9 cellular contexts compared by ENCODE assay signal in genomic region chr2:236503100-236503499, GRCh38.
A peak's percentile ranks its signal among the peaks of the same experiment; 100 is the strongest.
DNase-seq lines count a peak whose midpoint lies in the region; ATAC-seq and TF ChIP-seq lines count a peak whose summit lies in the region.
"Had no signal": no experiment of that assay in that cellular context is flagged by ENCODE, and none has a peak within 500 bp of the region (broad histone marks: within the 10 kb centered on the region; RNA-seq: fewer than 3 reads in every experiment).

No MANE protein-coding gene starts in this region.

- peaks cover 3 to 6% of the 10 kb centered on the region in 2 donors for H3K4me1 Mint-ChIP-seq in effector memory CD8-positive, alpha-beta T cell (ENCODE audit: low read depth in 2 of 2)

- TF ChIP-seq CTCF in osteoblast (IDR thresholded peaks at IDR 0.05; ENCODE audit: extremely low read depth, low read depth, low read length) = peak; percentile 35

- H3K9me3 ChIP-seq in Karpas-422 (ENCODE audit: low read length) (no peaks in the 10 kb centered on the region), osteoblast (ENCODE audit: low read depth, low read length) (no peaks in the 10 kb centered on the region)

- H3K4me1 ChIP-seq in Karpas-422 (ENCODE audit: low read length) (no peaks in the 10 kb centered on the region), osteoblast (ENCODE audit: insufficient read depth, low read length) (no peaks in the 10 kb centered on the region)

- H4K20me1 ChIP-seq in Karpas-422 (ENCODE audit: insufficient read depth, low read depth, low read length) = no peaks in the 10 kb centered on the region
- H4K20me1 ChIP-seq in osteoblast (ENCODE audit: insufficient read depth, low read length) = no peaks in the 10 kb centered on the region

- H3K36me3 Mint-ChIP-seq in effector memory CD8-positive, alpha-beta T cell (ENCODE audit: insufficient read depth) = no peaks in the 10 kb centered on the region

- peak; percentile 43 for ATAC-seq in effector memory CD8-positive, alpha-beta T cell (replicated peaks)
- ATAC-seq in GM18907 (IDR thresholded peaks at IDR 0.05; ENCODE audit: unreplicated experiment) = no peak

- DNase-seq in ELR (ENCODE audit: low read depth) = peak; percentile 3
- peak; percentile 64 for DNase-seq in Karpas-422
- DNase-seq in effector memory CD8-positive, alpha-beta T cell = no peak
- no peak for DNase-seq in osteoblast (ENCODE audit: insufficient read length, low spot score, missing footprints)
- no peak for DNase-seq in GM19238 (ENCODE audit: insufficient read length, low spot score)
- DNase-seq in glomerular visceral epithelial cell (ENCODE audit: extremely low spot score) = no peak
- DNase-seq: Calu3, T1000 had no signal

- no peak overlapping the region for H3K27ac Mint-ChIP-seq in effector memory CD8-positive, alpha-beta T cell

- H3K9me3 Mint-ChIP-seq in effector memory CD8-positive, alpha-beta T cell = no peaks in the 10 kb centered on the region

- peaks cover 64 to 80% of the 10 kb centered on the region in 2 donors for H3K27me3 Mint-ChIP-seq in effector memory CD8-positive, alpha-beta T cell

- H3K27me3 ChIP-seq in Karpas-422 (ENCODE audit: low read length) (no peaks in the 10 kb centered on the region), osteoblast (ENCODE audit: insufficient read depth, low read length) (peaks cover 25% of the 10 kb centered on the region)

- H3K36me3 ChIP-seq in Karpas-422 (ENCODE audit: insufficient read depth, low read length) (no peaks in the 10 kb centered on the region), osteoblast (ENCODE audit: insufficient read depth, low read length) (no peaks in the 10 kb centered on the region)

- H3K9me2 ChIP-seq in Karpas-422 (replicated peaks; ENCODE audit: insufficient read depth, low read length) = no peaks in the 10 kb centered on the region

- H3K4me2 ChIP-seq in Karpas-422 (ENCODE audit: low read depth, low read length, poor library complexity, severe bottlenecking) = no peak overlapping the region
- H3K4me2 ChIP-seq in osteoblast (ENCODE audit: insufficient read depth, low read length) = no peak overlapping the region

- H3K79me2 ChIP-seq in Karpas-422 (ENCODE audit: low read length) (no peaks in the 10 kb centered on the region), osteoblast (ENCODE audit: insufficient read depth, low read length) (no peaks in the 10 kb centered on the region)

- no peak overlapping the region for H2AFZ ChIP-seq in Karpas-422 (ENCODE audit: low read length)
- H2AFZ ChIP-seq in osteoblast (ENCODE audit: low read length) = no peak overlapping the region

- no peak overlapping the region for H3K27ac ChIP-seq in Karpas-422 (ENCODE audit: low read length)
- H3K27ac ChIP-seq in osteoblast (ENCODE audit: low read depth, low read length) = no peak overlapping the region

- no peak overlapping the region for H3K4me3 ChIP-seq in Karpas-422 (ENCODE audit: low read length)
- no peak overlapping the region for H3K4me3 ChIP-seq in osteoblast (ENCODE audit: insufficient read depth, low read length)

- no peak overlapping the region for H3K9ac ChIP-seq in Karpas-422 (ENCODE audit: low read length)

- H3K4me3 Mint-ChIP-seq in effector memory CD8-positive, alpha-beta T cell = no peak overlapping the region

Comparison
In these comparisons a context has a peak if more than half of its experiments do, and no peak if none do; other contexts are left out.
1. DNase-seq: peak in ELR (single experiment) and Karpas-422 (single experiment); none in effector memory CD8-positive, alpha-beta T cell (0 of 3), osteoblast (single experiment), GM19238 (single experiment) and glomerular visceral epithelial cell (single experiment).